Comparison of ENCODE assay signal across 25 cellular contexts in the genomic region with DNA sequence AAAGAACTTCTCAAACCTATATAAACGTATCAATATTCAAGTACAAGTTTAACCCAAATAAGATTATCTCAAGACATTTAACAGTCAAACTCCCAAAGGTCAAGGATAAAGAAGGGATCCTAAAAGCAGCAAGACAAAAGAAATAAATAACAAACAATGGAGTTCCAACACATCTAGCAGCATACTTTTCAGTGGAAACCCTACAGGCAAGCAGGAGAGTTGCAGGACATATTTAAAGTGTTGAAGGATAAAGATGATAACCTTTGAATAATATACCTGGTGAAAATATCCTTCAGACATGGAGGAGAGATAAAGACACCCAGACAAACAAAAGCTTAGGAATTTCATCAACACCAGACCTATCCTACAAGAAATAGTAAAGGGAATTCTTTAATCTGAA.
DNase-seq lines count a peak whose midpoint lies in the region; ATAC-seq and TF ChIP-seq lines count a peak whose summit lies in the region.
"Had no signal": no experiment of that assay in that cellular context is flagged by ENCODE, and none has a peak within 500 bp of the region (broad histone marks: within the 10 kb centered on the region; RNA-seq: fewer than 3 reads in every experiment).

No MANE protein-coding gene starts in this region.

- H3K4me1 Mint-ChIP-seq in activated CD4-positive, alpha-beta T cell treated with anti-CD3 and anti-CD28 coated beads, Interleukin-2, amount 10 ng/mL, durations not matched to agents 24 days and 14 days: no peaks in the 10 kb centered on the region
- no peaks in the 10 kb centered on the region for H3K4me1 Mint-ChIP-seq in endothelial cell (ENCODE audit: unreplicated experiment)
- no peaks in the 10 kb centered on the region for H3K4me1 Mint-ChIP-seq in type B pancreatic cell (ENCODE audit: unreplicated experiment)
- H3K4me1 Mint-ChIP-seq: activated naive CD8-positive, alpha-beta T cell treated with anti-CD3 and anti-CD28 coated beads for 36 hours; CD14-positive monocyte; GM23338; mesothelial cell of epicardium; nephron had no signal

- H3K36me3 ChIP-seq in PC-3 (ENCODE audit: low read depth, low read length): no peaks in the 10 kb centered on the region; the same call in 1 of the 2 replicates
- H3K36me3 ChIP-seq: prostate gland had no signal

- CTCF ChIA-PET in PC-3 (lab: Charles Lee): no interaction called here

- no peak overlapping the region for H3K27ac ChIP-seq in PC-3 (ENCODE audit: low read length)
- H3K27ac ChIP-seq: 22Rv1, prostate gland, SK-N-MC, skin epidermis had no signal

- H3K4me2 ChIP-seq in PC-3 (ENCODE audit: low read length): no peak overlapping the region
- H3K4me2 ChIP-seq: GM23338 had no signal

- intact Hi-C loops in activated CD4-positive, alpha-beta T cell treated with anti-CD3 and anti-CD28 coated beads, Interleukin-2, amount 10 ng/mL, durations not matched to agents 24 days and 14 days (cut with micrococcal nuclease): no loop called here
- intact Hi-C loops in PC-3 (cut with micrococcal nuclease): no loop called here

- no peak overlapping the region for H3K27ac Mint-ChIP-seq in activated CD4-positive, alpha-beta T cell treated with anti-CD3 and anti-CD28 coated beads, Interleukin-2, amount 10 ng/mL, durations not matched to agents 24 days and 14 days
- H3K27ac Mint-ChIP-seq in endothelial cell (ENCODE audit: unreplicated experiment) (no peak overlapping the region), type B pancreatic cell (no peak overlapping the region)
- H3K27ac Mint-ChIP-seq: activated naive CD8-positive, alpha-beta T cell treated with anti-CD3 and anti-CD28 coated beads for 36 hours; activated T-helper 1 cell treated with anti-CD3 and anti-CD28 coated beads, Interleukin-12 subunit alpha, Interleukin-12 subunit beta, Interleukin-2, Interleukin-4 antibody, amounts not matched to agents 30 ng/mL and 10 ng/mL and 1 ng/mL, durations not matched to agents 14 hours and 24 hours and 36 hours; brain; CD14-positive monocyte; dendritic cell treated with granulocyte-macrophage colony-stimulating factor and Interleukin-4, amounts not matched to agents 40 ng/mL and 50 ng/mL, for 4 days; GM23338; mesothelial cell of epicardium; nephron had no signal

- no peaks in the 10 kb centered on the region for H3K79me2 ChIP-seq in PC-3 (ENCODE audit: low read length)

- H3K36me3 Mint-ChIP-seq in activated CD4-positive, alpha-beta T cell treated with anti-CD3 and anti-CD28 coated beads, Interleukin-2, amount 10 ng/mL, durations not matched to agents 24 days and 14 days (ENCODE audit: low read depth): no peaks in the 10 kb centered on the region
- H3K36me3 Mint-ChIP-seq in endothelial cell (ENCODE audit: low read depth, unreplicated experiment) (no peaks in the 10 kb centered on the region), type B pancreatic cell (no peaks in the 10 kb centered on the region)
- H3K36me3 Mint-ChIP-seq: activated naive CD8-positive, alpha-beta T cell treated with anti-CD3 and anti-CD28 coated beads for 36 hours; brain; CD14-positive monocyte had no signal

- no peak overlapping the region for H3K9ac ChIP-seq in PC-3 (ENCODE audit: low read length)

- H3K9me3 Mint-ChIP-seq in activated CD4-positive, alpha-beta T cell treated with anti-CD3 and anti-CD28 coated beads, Interleukin-2, amount 10 ng/mL, durations not matched to agents 24 days and 14 days: peaks cover 3% of the 10 kb centered on the region
- H3K9me3 Mint-ChIP-seq in endothelial cell (ENCODE audit: unreplicated experiment) (no peaks in the 10 kb centered on the region), type B pancreatic cell (peaks cover 11% of the 10 kb centered on the region)
- H3K9me3 Mint-ChIP-seq: activated T-helper 1 cell treated with anti-CD3 and anti-CD28 coated beads, Interleukin-12 subunit alpha, Interleukin-12 subunit beta, Interleukin-2, Interleukin-4 antibody, amounts not matched to agents 30 ng/mL and 10 ng/mL and 1 ng/mL, durations not matched to agents 14 hours and 24 hours and 36 hours had no signal

- in situ Hi-C loops in KBM-7 (cut with MboI; ENCODE audit: low pct_unique_long_range_greater_than_20kb, low sequenced_read_pairs): no loop called here

- H3K9me3 ChIP-seq in PC-3 (ENCODE audit: low read length): no peaks in the 10 kb centered on the region
- H3K9me3 ChIP-seq: prostate gland had no signal

- H3K4me3 Mint-ChIP-seq in activated CD4-positive, alpha-beta T cell treated with anti-CD3 and anti-CD28 coated beads, Interleukin-2, amount 10 ng/mL, durations not matched to agents 24 days and 14 days: no peak overlapping the region
- H3K4me3 Mint-ChIP-seq in endothelial cell (ENCODE audit: unreplicated experiment) (no peak overlapping the region), type B pancreatic cell (no peak overlapping the region)
- H3K4me3 Mint-ChIP-seq: activated naive CD8-positive, alpha-beta T cell treated with anti-CD3 and anti-CD28 coated beads for 36 hours; activated T-helper 1 cell treated with anti-CD3 and anti-CD28 coated beads, Interleukin-12 subunit alpha, Interleukin-12 subunit beta, Interleukin-2, Interleukin-4 antibody, amounts not matched to agents 30 ng/mL and 10 ng/mL and 1 ng/mL, durations not matched to agents 14 hours and 24 hours and 36 hours; brain; CD14-positive monocyte; dendritic cell treated with granulocyte-macrophage colony-stimulating factor and Interleukin-4, amounts not matched to agents 40 ng/mL and 50 ng/mL, for 4 days; GM23338; mesothelial cell of epicardium; nephron had no signal

- BruUV-seq in PC-3 (replicated peaks; lab: Mats Ljungman, UMichigan): no TSS peak

- no peaks in the 10 kb centered on the region for H3K9me2 ChIP-seq in PC-3 (replicated peaks; ENCODE audit: low read length)

- no peaks in the 10 kb centered on the region for H3F3A ChIP-seq in PC-3 (ENCODE audit: low read length, unreplicated experiment)

- POLR2A ChIA-PET in PC-3 (lab: Charles Lee; ENCODE audit: unreplicated experiment): no interaction called here

- no peaks in the 10 kb centered on the region for H3K27me3 ChIP-seq in PC-3 (ENCODE audit: low read length)

- peaks cover 18% of the 10 kb centered on the region for H3K27me3 Mint-ChIP-seq in activated CD4-positive, alpha-beta T cell treated with anti-CD3 and anti-CD28 coated beads, Interleukin-2, amount 10 ng/mL, durations not matched to agents 24 days and 14 days
- no peaks in the 10 kb centered on the region for H3K27me3 Mint-ChIP-seq in endothelial cell (ENCODE audit: unreplicated experiment)
- no peaks in the 10 kb centered on the region for H3K27me3 Mint-ChIP-seq in type B pancreatic cell
- H3K27me3 Mint-ChIP-seq: dendritic cell treated with granulocyte-macrophage colony-stimulating factor and Interleukin-4, amounts not matched to agents 40 ng/mL and 50 ng/mL, for 4 days had no signal

- no peak overlapping the region for H3K4me3 ChIP-seq in PC-3 (ENCODE audit: low read length)
- H3K4me3 ChIP-seq: GM23338, prostate gland, SK-N-MC, skin epidermis had no signal

- H4K20me1 ChIP-seq in PC-3 (ENCODE audit: low read length): no peaks in the 10 kb centered on the region

- peak; percentile 42; the same call in 1 of the 2 replicates for TF ChIP-seq CTCF in PC-3 (conservative IDR thresholded peaks at IDR 0.05; ENCODE audit: low read depth, low read length)
- peak; percentile 31 for TF ChIP-seq CTCF in endothelial cell (IDR thresholded peaks at IDR 0.05; ENCODE audit: unreplicated experiment)
- TF ChIP-seq CTCF in type B pancreatic cell (conservative IDR thresholded peaks at IDR 0.05): peak; percentile 64

- no peak overlapping the region for H2AFZ ChIP-seq in PC-3 (ENCODE audit: low read length)
- H2AFZ ChIP-seq: GM23338 had no signal

- peaks cover 5% of the 10 kb centered on the region; the same call in 1 of the 2 replicates for H3K4me1 ChIP-seq in PC-3 (ENCODE audit: insufficient read depth, low read length)
- H3K4me1 ChIP-seq: prostate gland had no signal

- DNase-seq in activated CD4-positive, alpha-beta T cell treated with anti-CD3 and anti-CD28 coated beads, Interleukin-2, amount 10 ng/mL, durations not matched to agents 24 days and 14 days: peak; percentile 2
- DNase-seq in activated CD4-positive, alpha-beta T cell treated with anti-CD3 and anti-CD28 coated beads, Interleukin-2, amount 50 U/mL, for 1 hour: no peak
- DNase-seq in PC-3 (no peak), endothelial cell (ENCODE audit: low spot score) (no peak), type B pancreatic cell (ENCODE audit: extremely low spot score, unreplicated experiment) (no peak), KBM-7 (no peak), midbrain (lab: John Stamatoyannopoulos, UW) (no peak)
- no peak for DNase-seq in activated CD8-positive, alpha-beta memory T cell treated with anti-CD3 and anti-CD28 coated beads, Interleukin-2, amount 50 U/mL, for 4 hours
- DNase-seq: activated naive CD8-positive, alpha-beta T cell treated with anti-CD3 and anti-CD28 coated beads for 36 hours; DMS153; left colon; stimulated activated CD4-positive, alpha-beta T cell treated with anti-CD3 and anti-CD28 coated beads, Interleukin-4, amount 100 ng/mL, for 1 hour; T1000 had no signal

- ATAC-seq in PC-3: no peak
- ATAC-seq: activated CD4-positive, CD25-positive, alpha-beta regulatory T cell treated with anti-CD3 and anti-CD28 coated beads, Interleukin-2, amount 50 U/mL, for 24 hours; GM23338; left colon had no signal
